ENCODE assay signal across 13 cellular contexts in genomic region chr5:180170111-180170809, GRCh38. TPM values are rescaled to one million over a fixed set of nuclear protein-coding genes. Genes with fewer than 3 reads are reported as not detected.
DNase-seq lines count a peak whose midpoint lies in the region; ATAC-seq, FAIRE-seq and TF ChIP-seq lines count a peak whose summit lies in the region.
"Had no signal": no experiment of that assay in that cellular context is flagged by ENCODE, and none has a peak within 500 bp of the region (broad histone marks: within the 10 kb centered on the region; RNA-seq: fewer than 3 reads in every experiment).

No MANE protein-coding gene starts in this region.

- no peak for FAIRE-seq in RCC 7860 (lab: Jason Lieb, UNC)

- DNase-seq in NCI-H1417 (lab: John Stamatoyannopoulos, UW) (peak in 2 of 3 experiments; percentile 19 to 21), NCI-H1417 treated with DMSO at 0.1 percent for 48 hours (lab: John Stamatoyannopoulos, UW) (no peak), neural crest cell (ENCODE audit: low read depth, low spot score) (peak; percentile 50), RCC 7860 (ENCODE audit: low spot score) (no peak), AG08396 (ENCODE audit: low spot score) (no peak), NCI-H128 (lab: John Stamatoyannopoulos, UW; ENCODE audit: unreplicated experiment) (no peak)
- DNase-seq: colonic mucosa; NCI-H2081 treated with DMSO at 0.1 percent for 48 hours; NK-92 treated with Interleukin-12 subunit alpha and Interleukin-12 subunit beta, amount 100 ng/mL, for 24 hours had no signal

- peak overlapping the region in 1 of 2 donors; percentile 8 for H3K4me3 ChIP-seq in gastroesophageal sphincter
- H3K4me3 ChIP-seq: colonic mucosa had no signal

- H3K27ac ChIP-seq in gastroesophageal sphincter (peak overlapping the region in 3 of 4 donors; percentile 60 to 68 (median 63)), temporal lobe (ENCODE audit: low read depth, low read length) (peak overlapping the region; percentile 92)
- H3K27ac ChIP-seq: 22Rv1, colonic mucosa had no signal

- peak overlapping the region; percentile 72 for H3K4me3 Mint-ChIP-seq in neural crest cell
- H3K4me3 Mint-ChIP-seq: activated naive CD8-positive, alpha-beta T cell had no signal

- peaks cover 45% of the 10 kb centered on the region for H3K4me1 Mint-ChIP-seq in neural crest cell

- no peaks in the 10 kb centered on the region for H3K9me3 Mint-ChIP-seq in neural crest cell

- no peaks in the 10 kb centered on the region for H3K27me3 Mint-ChIP-seq in neural crest cell (ENCODE audit: low read depth)

- ATAC-seq in gastroesophageal sphincter: peak; percentile 41

- no peaks in the 10 kb centered on the region for H3K36me3 Mint-ChIP-seq in neural crest cell (ENCODE audit: low read depth)
- H3K36me3 Mint-ChIP-seq: activated naive CD8-positive, alpha-beta T cell had no signal

- peaks cover 40% of the 10 kb centered on the region for H3K27me3 ChIP-seq in gastroesophageal sphincter
- H3K27me3 ChIP-seq: colonic mucosa had no signal

- TF ChIP-seq POLR2A in gastroesophageal sphincter (IDR thresholded peaks at IDR 0.05): no peak

- peak overlapping the region; percentile 94 for H3K27ac Mint-ChIP-seq in neural crest cell (ENCODE audit: unreplicated experiment)
- H3K27ac Mint-ChIP-seq: activated naive CD8-positive, alpha-beta T cell had no signal

- TF ChIP-seq CTCF in gastroesophageal sphincter (IDR thresholded peaks at IDR 0.05) (no peak), neural crest cell (conservative IDR thresholded peaks at IDR 0.05) (no peak)

- WGBS in gastroesophageal sphincter (ENCODE audit: low coverage in 1 of 2), 2 donors: 49 to 57% methylated on average over 12 of the region's 32 CpGs

- no peaks in the 10 kb centered on the region for H3K36me3 ChIP-seq in gastroesophageal sphincter
- H3K36me3 ChIP-seq: colonic mucosa had no signal

- H3K9me3 ChIP-seq in gastroesophageal sphincter: no peaks in the 10 kb centered on the region
- H3K9me3 ChIP-seq: colonic mucosa had no signal

- no peak for TF ChIP-seq EP300 in gastroesophageal sphincter (IDR thresholded peaks at IDR 0.05)

- H3K4me1 ChIP-seq in gastroesophageal sphincter: peaks cover 0 to 28% (median 0%) of the 10 kb centered on the region in 3 donors
- H3K4me1 ChIP-seq: colonic mucosa had no signal

RNA-seq across cellular contexts. Expression of gene RASGEF1C, which starts 38.8 kb away (rescaled TPM):
- 1 to 10 TPM in 2 of 4 donors, under 1 TPM in 2; 0.81 to 8.4 (median 2.0) TPM for total RNA-seq in gastroesophageal sphincter
- 1.7 and 2.0 TPM in 2 replicates for total RNA-seq in neural crest cell
- total RNA-seq in temporal lobe: 21.4 TPM

Comparison
In these comparisons a context has a peak if more than half of its experiments do, and no peak if none do; other contexts are left out.
1. DNase-seq: peak in NCI-H1417 (2 of 3) and neural crest cell (single experiment); none in NCI-H1417 treated with DMSO at 0.1 percent for 48 hours (single experiment), RCC 7860 (single experiment), AG08396 (single experiment) and NCI-H128 (single experiment).